31 cellular contexts compared by ENCODE assay signal in the genomic region with DNA sequence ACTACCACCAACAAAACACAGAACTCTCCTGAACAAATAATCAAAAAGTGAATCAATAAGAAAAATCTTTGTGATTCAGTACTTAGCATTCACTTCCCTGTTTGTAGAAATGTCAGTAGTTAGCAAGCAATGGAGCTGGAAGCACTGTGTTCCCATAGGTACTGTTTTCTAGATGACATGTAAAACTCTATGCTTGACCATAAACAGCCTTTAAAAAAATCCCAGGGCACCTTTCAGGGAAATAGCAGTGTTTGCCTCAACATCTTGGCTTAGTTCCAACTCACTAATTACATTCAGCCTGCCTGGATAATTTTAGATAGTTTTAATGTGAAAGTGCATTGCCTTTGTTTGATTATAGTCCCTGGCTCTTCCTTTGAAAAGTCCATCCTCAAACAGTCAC.
A peak's percentile ranks its signal among the peaks of the same experiment; 100 is the strongest.
DNase-seq lines count a peak whose midpoint lies in the region; ATAC-seq lines count a peak whose summit lies in the region.
"Had no signal": no experiment of that assay in that cellular context is flagged by ENCODE, and none has a peak within 500 bp of the region (broad histone marks: within the 10 kb centered on the region; RNA-seq: fewer than 3 reads in every experiment).

No MANE protein-coding gene starts in this region.

- ATAC-seq in GM21360 (IDR thresholded peaks at IDR 0.05; ENCODE audit: unreplicated experiment) (no peak), GM18498 (IDR thresholded peaks at IDR 0.05; ENCODE audit: unreplicated experiment) (no peak)
- ATAC-seq: activated CD4-positive, alpha-beta T cell treated with anti-CD3 and anti-CD28 coated beads for 36 hours; activated CD8-positive, alpha-beta T cell treated with anti-CD3 and anti-CD28 coated beads for 36 hours; activated naive CD4-positive, alpha-beta T cell treated with anti-CD3 and anti-CD28 coated beads, Interleukin-2, amount 50 U/mL, for 72 hours; activated T-helper 17 cell treated with anti-CD3 and anti-CD28 coated beads, Interleukin-2, amount 50 U/mL, for 72 hours; HepG2; left cardiac atrium; natural killer cell treated with Interleukin-12 subunit alpha and Interleukin-12 subunit beta and Interleukin-15 and Interleukin-18, amount 100 ng/mL, for 72 hours; stimulated activated naive B cell treated with anti-CD40 and anti-IgM and Interleukin-4, amounts not matched to agents 10 μg/mL and 1 μg/mL and 100 μg/mL, for 72 hours had no signal

- DNase-seq in COR-L47 (lab: John Stamatoyannopoulos, UW): peak; percentile 96
- peak; percentile 64 for DNase-seq in NCI-H1417 treated with DMSO at 0.1 percent for 48 hours (lab: John Stamatoyannopoulos, UW)
- DNase-seq in NCI-H2171 treated with DMSO at 0.1 percent for 48 hours (lab: John Stamatoyannopoulos, UW): peak; percentile 23
- DNase-seq in SK-N-DZ (ENCODE audit: low spot score): peak; percentile 2
- DNase-seq in ureter (ENCODE audit: low spot score): no peak
- DNase-seq in ecto neural progenitor cell (ENCODE audit: low spot score): no peak
- DNase-seq: activated CD4-positive, alpha-beta T cell treated with anti-CD3 and anti-CD28 coated beads for 36 hours; activated CD8-positive, alpha-beta memory T cell treated with anti-CD3 and anti-CD28 coated beads, Interleukin-2, amount 50 U/mL, for 48 hours; activated CD8-positive, alpha-beta T cell treated with anti-CD3 and anti-CD28 coated beads for 36 hours; anterior cingulate cortex; DMS53; effector CD8-positive, alpha-beta T cell; GF-D8; HCEC 1CT; immature natural killer cell; left cardiac atrium; MM.1S; NCI-H187; NCI-H510A; NK-92 treated with Interleukin-12 subunit alpha and Interleukin-12 subunit beta, amount 100 ng/mL, for 24 hours; occipital lobe; SHP77 treated with DMSO at 0.1 percent for 48 hours; stimulated activated naive B cell treated with anti-CD40 and anti-IgM and Interleukin-4, amounts not matched to agents 10 μg/mL and 1 μg/mL and 100 μg/mL, for 72 hours; substantia nigra; T-helper 9 cell had no signal

Comparison
In these comparisons a context has a peak if more than half of its experiments do, and no peak if none do; other contexts are left out.
1. DNase-seq: peak in COR-L47 (single experiment), NCI-H1417 treated with DMSO at 0.1 percent for 48 hours (single experiment), NCI-H2171 treated with DMSO at 0.1 percent for 48 hours (single experiment) and SK-N-DZ (single experiment); none in ureter (single experiment) and ecto neural progenitor cell (single experiment).